1 cellular context compared by ENCODE assay signal in genomic region chr5:77030097-77031071, GRCh38.
TF ChIP-seq lines count a peak whose summit lies in the region.

Gene AGGF1 (plus strand): TSS chr5:77030404. CDS start chr5:77030767, 363 bp downstream.

TF ChIP-seq in HepG2, 621 proteins besides CTCF, POLR2A, EP300 and RAD21 (continued from another document and continues in another):
- TF ChIP-seq CC2D1A (CRISPR knock-in tag; IDR thresholded peaks at IDR 0.05) (no peak), KMT2A (CRISPR knock-in tag; IDR thresholded peaks at IDR 0.05) (peak; percentile 90), THAP7 (CRISPR knock-in tag; IDR thresholded peaks at IDR 0.05) (no peak), MLXIP (CRISPR knock-in tag; IDR thresholded peaks at IDR 0.05; ENCODE audit: borderline replicate concordance) (peak; percentile 48; the same call in 1 of the 2 replicates), MED8 (CRISPR knock-in tag; IDR thresholded peaks at IDR 0.05; ENCODE audit: insufficient replicate concordance) (peak; percentile 61), MEIS2 (CRISPR knock-in tag; IDR thresholded peaks at IDR 0.05) (no peak; the same call in 1 of the 2 replicates), NFKBIZ (CRISPR knock-in tag; IDR thresholded peaks at IDR 0.05) (0 out of 2 replicates have a peak, but pooled peaks have one; percentile 23), BATF2 (CRISPR knock-in tag; IDR thresholded peaks at IDR 0.05) (no peak), NFYC (CRISPR knock-in tag; IDR thresholded peaks at IDR 0.05) (peak; percentile 44), GMEB2 (CRISPR knock-in tag; IDR thresholded peaks at IDR 0.05; ENCODE audit: low read depth) (peak; percentile 95), ZSCAN20 (CRISPR knock-in tag; IDR thresholded peaks at IDR 0.05; ENCODE audit: borderline replicate concordance) (0 out of 2 replicates have a peak, but pooled peaks have one; percentile 33), MYC (CRISPR knock-in tag; IDR thresholded peaks at IDR 0.05; ENCODE audit: borderline replicate concordance) (peak; percentile 80), IRF1 (CRISPR knock-in tag; IDR thresholded peaks at IDR 0.05; ENCODE audit: low read depth) (no peak), BHLHE40 (IDR thresholded peaks at IDR 0.05; ENCODE audit: low read length) (peak; percentile 74; the same call in 1 of the 2 replicates), ISX (CRISPR knock-in tag; conservative IDR thresholded peaks at IDR 0.05) (no peak), POGZ (CRISPR knock-in tag; IDR thresholded peaks at IDR 0.05) (peak; percentile 95), ZBTB42 (CRISPR knock-in tag; IDR thresholded peaks at IDR 0.05) (no peak), SMAD1 (CRISPR knock-in tag; IDR thresholded peaks at IDR 0.05; ENCODE audit: borderline replicate concordance, low read depth) (no peak), ZNF10 (CRISPR knock-in tag; IDR thresholded peaks at IDR 0.05; ENCODE audit: borderline replicate concordance, low read depth) (no peak), KMT2B (CRISPR knock-in tag; IDR thresholded peaks at IDR 0.05) (peak; percentile 93), ZNF142 (CRISPR knock-in tag; IDR thresholded peaks at IDR 0.05) (peak; percentile 80; the same call in 1 of the 2 replicates), ZMAT3 (CRISPR knock-in tag; conservative IDR thresholded peaks at IDR 0.05) (0 out of 2 replicates have a peak, but pooled peaks have one; percentile 45), ZNF3 (CRISPR knock-in tag; IDR thresholded peaks at IDR 0.05) (no peak), ZNF652 (CRISPR knock-in tag; IDR thresholded peaks at IDR 0.05; ENCODE audit: borderline replicate concordance, low read depth) (no peak), ZBTB39 (CRISPR knock-in tag; IDR thresholded peaks at IDR 0.05) (0 out of 2 replicates have a peak, but pooled peaks have one; percentile 40), ZNF775 (CRISPR knock-in tag; IDR thresholded peaks at IDR 0.05; ENCODE audit: borderline replicate concordance) (no peak; the same call in 1 of the 2 replicates), ZNF646 (CRISPR knock-in tag; IDR thresholded peaks at IDR 0.05) (no peak), PLSCR1 (CRISPR knock-in tag; IDR thresholded peaks at IDR 0.05; ENCODE audit: borderline replicate concordance) (0 out of 2 replicates have a peak, but pooled peaks have one; percentile 80), TP53 (CRISPR knock-in tag; conservative IDR thresholded peaks at IDR 0.05) (0 out of 2 replicates have a peak, but pooled peaks have one; percentile 17)
